In the genomic region with DNA sequence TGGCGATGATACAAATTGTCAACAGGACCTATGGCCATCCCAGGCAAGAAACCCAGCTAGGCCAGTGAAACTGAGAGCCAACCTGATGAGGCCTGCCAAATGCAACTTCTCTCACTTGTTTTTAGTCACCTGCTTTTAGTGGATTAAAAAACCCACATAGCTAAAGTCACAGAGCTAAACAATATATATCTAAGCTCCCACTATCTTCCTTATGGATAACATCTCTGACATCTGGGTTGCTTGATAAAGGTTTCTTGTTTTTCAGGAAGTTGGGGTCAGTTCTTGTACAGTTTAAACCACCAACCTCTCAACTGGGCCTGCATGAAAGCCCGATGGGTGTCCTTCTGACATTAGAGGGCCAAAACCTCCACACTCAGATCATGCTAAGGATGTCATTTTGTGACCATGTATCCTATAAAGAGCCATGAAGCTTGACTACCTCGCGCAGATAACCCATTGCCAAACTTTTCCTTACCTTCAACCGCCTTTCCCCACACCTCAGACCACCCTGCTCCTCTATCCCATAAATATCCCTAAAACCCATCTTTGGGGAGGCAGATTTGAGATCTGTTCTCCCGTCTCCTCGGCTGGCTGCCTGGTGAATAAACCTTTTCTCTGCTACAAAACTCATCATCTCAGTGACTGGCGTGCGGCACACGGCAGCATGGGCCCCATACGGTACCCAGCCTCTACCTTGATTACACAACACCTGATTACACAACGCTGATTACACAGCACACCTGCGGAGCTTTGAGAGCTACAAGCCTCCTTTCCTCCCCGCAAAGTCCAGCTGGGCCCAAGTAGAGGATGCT, we compare ENCODE assay signal across 8 cellular contexts. TPM values are rescaled to one million over a fixed set of nuclear protein-coding genes. Genes with fewer than 3 reads are reported as not detected.
DNase-seq lines count a peak whose midpoint lies in the region; ATAC-seq, FAIRE-seq and TF ChIP-seq lines count a peak whose summit lies in the region.

No MANE protein-coding gene starts in this region.

- intact Hi-C loops in endothelial cell of umbilical vein (cut with micrococcal nuclease) = loop anchor here (1.0 to 10.0 kb wide), 6 partner anchors 12 to 1923 kb away; a partner anchor contains a TSS

- H2AFZ ChIP-seq in endothelial cell of umbilical vein (ENCODE audit: low read depth, low read length) (peak overlapping the region; percentile 69), neural progenitor cell (replicated peaks) (peak overlapping the region; percentile 74)

- no peaks in the 10 kb centered on the region for H3K9me1 ChIP-seq in endothelial cell of umbilical vein (replicated peaks; ENCODE audit: control insufficient read depth, extremely low read depth, insufficient read depth, low read length)

- peaks cover 28% of the 10 kb centered on the region for H3F3A ChIP-seq in neural progenitor cell (ENCODE audit: low read depth)

- no peak for TF ChIP-seq CTCF in Peyer's patch (IDR thresholded peaks at IDR 0.05)
- TF ChIP-seq CTCF in endothelial cell of umbilical vein (IDR thresholded peaks at IDR 0.05; ENCODE audit: extremely low read depth in 1 of 2, insufficient read depth in 1 of 2, low read depth in 1 of 2, low read length in 2 of 2) = no peak
- TF ChIP-seq CTCF in neural progenitor cell (IDR thresholded peaks at IDR 0.05) = no peak
- no peak for TF ChIP-seq CTCF in GM20000 (IDR thresholded peaks at IDR 0.05; ENCODE audit: extremely low read depth, missing control alignments)

- peaks cover 24% of the 10 kb centered on the region for H3K4me1 Mint-ChIP-seq in neural progenitor cell

- no TSS peak for BruUV-seq in endothelial cell of umbilical vein (replicated peaks; lab: Mats Ljungman, UMichigan)

- H3K9me3 ChIP-seq in Peyer's patch (no peaks in the 10 kb centered on the region), endothelial cell of umbilical vein (replicated peaks; ENCODE audit: control insufficient read depth, insufficient read depth, low read length) (no peaks in the 10 kb centered on the region), neural progenitor cell (ENCODE audit: low read depth) (no peaks in the 10 kb centered on the region)

- no peaks in the 10 kb centered on the region for H4K20me1 ChIP-seq in endothelial cell of umbilical vein (replicated peaks; ENCODE audit: control insufficient read depth, extremely low read depth, insufficient read depth, low read length)
- peaks cover 32% of the 10 kb centered on the region for H4K20me1 ChIP-seq in neural progenitor cell (ENCODE audit: low read depth)

- ATAC-seq in HG02610 (IDR thresholded peaks at IDR 0.05; ENCODE audit: unreplicated experiment) = peak; percentile 1
- ATAC-seq in GM21360 (IDR thresholded peaks at IDR 0.05; ENCODE audit: unreplicated experiment) = no peak

- peak; percentile 46 for DNase-seq in COR-L47 (lab: John Stamatoyannopoulos, UW)
- peak in 1 of 3 donors; percentile 51 for DNase-seq in Peyer's patch
- DNase-seq in endothelial cell of umbilical vein (ENCODE audit: low read depth, low spot score) = peak; percentile 63
- no peak for DNase-seq in neural progenitor cell (ENCODE audit: low spot score)
- no peak for DNase-seq in GM20000 (ENCODE audit: low spot score)
- DNase-seq in NCI-H128 (lab: John Stamatoyannopoulos, UW; ENCODE audit: unreplicated experiment) = no peak

- CTCF ChIA-PET in endothelial cell of umbilical vein (lab: Charles Lee) = interaction anchor here (0.6 to 5.7 kb wide), 7 partner anchors 9 to 387 kb away, joined by 3 to 51 read pairs (median 4); no protein-coding TSS in a partner anchor

- no peaks in the 10 kb centered on the region for H3K27me3 ChIP-seq in Peyer's patch
- no peaks in the 10 kb centered on the region for H3K27me3 ChIP-seq in endothelial cell of umbilical vein (ENCODE audit: control insufficient read depth in 2 of 2, insufficient read depth in 2 of 2, low read length in 2 of 2)
- peaks cover 5% of the 10 kb centered on the region for H3K27me3 ChIP-seq in neural progenitor cell

- H3K36me3 ChIP-seq in Peyer's patch = no peaks in the 10 kb centered on the region
- H3K36me3 ChIP-seq in endothelial cell of umbilical vein (ENCODE audit: control insufficient read depth in 2 of 2, extremely low read depth in 1 of 2, insufficient read depth in 2 of 2, low read length in 2 of 2) = no peaks in the 10 kb centered on the region
- H3K36me3 ChIP-seq in neural progenitor cell = no peaks in the 10 kb centered on the region

- peaks cover 3% of the 10 kb centered on the region for H3K36me3 Mint-ChIP-seq in neural progenitor cell

- H3K27ac Mint-ChIP-seq in neural progenitor cell = no peak overlapping the region

- dilution Hi-C loops in endothelial cell of umbilical vein (cut with MboI; ENCODE audit: extremely low pct_ligation_motif_present, low sequenced_read_pairs) = no loop called here

- H3K4me2 ChIP-seq in endothelial cell of umbilical vein (ENCODE audit: insufficient read depth, low read length) = peak overlapping the region; percentile 73
- H3K4me2 ChIP-seq in neural progenitor cell = peak overlapping the region; percentile 68

- FAIRE-seq in endothelial cell of umbilical vein (lab: Jason Lieb, UNC) = no peak

- peak overlapping the region; percentile 99 for H3K4me3 Mint-ChIP-seq in neural progenitor cell

- no peaks in the 10 kb centered on the region for H3K9me3 Mint-ChIP-seq in neural progenitor cell

- H3K79me2 ChIP-seq in endothelial cell of umbilical vein (ENCODE audit: control insufficient read depth, insufficient read depth, low read length) (peaks cover 32% of the 10 kb centered on the region), neural progenitor cell (ENCODE audit: low read depth) (peaks cover 40% of the 10 kb centered on the region)

- H3K9ac ChIP-seq in endothelial cell of umbilical vein (replicated peaks; ENCODE audit: extremely low read depth, insufficient read depth, low read length) (peak overlapping the region; percentile 40), neural progenitor cell (no peak overlapping the region)

- POLR2A ChIA-PET in endothelial cell of umbilical vein (lab: Charles Lee) = no interaction called here

- peaks cover 2% of the 10 kb centered on the region for H3K27me3 Mint-ChIP-seq in neural progenitor cell (ENCODE audit: insufficient read depth, low read depth)

- H3K4me1 ChIP-seq in Peyer's patch = peaks cover 0 to 13% (median 7%) of the 10 kb centered on the region in 4 donors
- peaks cover 36% of the 10 kb centered on the region for H3K4me1 ChIP-seq in endothelial cell of umbilical vein (ENCODE audit: control insufficient read depth, extremely low read depth, insufficient read depth, low read length)
- no peaks in the 10 kb centered on the region for H3K4me1 ChIP-seq in neural progenitor cell

- H3K27ac ChIP-seq in Peyer's patch (peak overlapping the region; percentile 75 to 93 (median 87)), endothelial cell of umbilical vein (ENCODE audit: insufficient read depth, low read depth, low read length) (peak overlapping the region; percentile 91), neural progenitor cell (no peak overlapping the region)

- TF ChIP-seq POLR2A in Peyer's patch (IDR thresholded peaks at IDR 0.05) (no peak), endothelial cell of umbilical vein (IDR thresholded peaks at IDR 0.05; ENCODE audit: low read depth, low read length) (no peak)

- peak overlapping the region; percentile 68 to 99 (median 94) for H3K4me3 ChIP-seq in Peyer's patch
- H3K4me3 ChIP-seq in endothelial cell of umbilical vein (replicated peaks in 1 of 3; ENCODE audit: insufficient read depth in 1 of 3, low read depth in 1 of 3, low read length in 3 of 3) = peak overlapping the region in 1 of 3 experiments; percentile 91
- H3K4me3 ChIP-seq in neural progenitor cell = peak overlapping the region; percentile 70

TF ChIP-seq in endothelial cell of umbilical vein, 7 proteins besides CTCF, POLR2A, EP300 and RAD21:
- TF ChIP-seq JUN (IDR thresholded peaks at IDR 0.05; ENCODE audit: borderline replicate concordance, insufficient read depth, insufficient read length, low read depth) (no peak), MYC (IDR thresholded peaks at IDR 0.05; ENCODE audit: low read depth, low read length) (no peak), EZH2 (IDR thresholded peaks at IDR 0.05; ENCODE audit: borderline replicate concordance, low read depth, low read length, severe bottlenecking) (no peak), FOS (IDR thresholded peaks at IDR 0.05; ENCODE audit: borderline replicate concordance, insufficient read depth, low read length) (no peak), POLR2AphosphoS5 (IDR thresholded peaks at IDR 0.05; ENCODE audit: insufficient read depth, low read depth, low read length) (no peak), GATA2 (IDR thresholded peaks at IDR 0.05; ENCODE audit: insufficient read depth, insufficient read length, low read depth, low read length) (no peak)
- TF ChIP-seq, protein P1, sequence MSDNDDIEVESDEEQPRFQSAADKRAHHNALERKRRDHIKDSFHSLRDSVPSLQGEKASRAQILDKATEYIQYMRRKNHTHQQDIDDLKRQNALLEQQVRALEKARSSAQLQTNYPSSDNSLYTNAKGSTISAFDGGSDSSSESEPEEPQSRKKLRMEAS (IDR thresholded peaks at IDR 0.05; ENCODE audit: insufficient read depth, insufficient read length) = no peak
TF ChIP-seq in endothelial cell of umbilical vein: peak in this region for 0.

RNA-seq across cellular contexts. Expression of a gene that starts 0.8 kb away (rescaled TPM):
- total RNA-seq in Peyer's patch (10 to 100 TPM; 17.3 to 26.2 (median 18.2) TPM), endothelial cell of umbilical vein (21.4 and 31.3 TPM in 2 replicates), neural progenitor cell (ENCODE audit: low replicate concordance) (26.4 and 30.4 TPM in 2 replicates)
- polyA plus RNA-seq in endothelial cell of umbilical vein = 13.5 and 17.1 TPM in 2 replicates
- 18.3 and 20.0 TPM in 2 replicates for polyA plus RNA-seq in endothelial cell of umbilical vein (2011; cell fraction: cytosol; rRNA removed)
- 8.8 and 12.0 TPM in 2 replicates for polyA plus RNA-seq in endothelial cell of umbilical vein (2011; cell fraction: nucleus; rRNA removed)
- 22.9 and 30.7 TPM in 2 replicates for polyA plus RNA-seq in endothelial cell of umbilical vein (2012)
- 14.2 and 17.9 TPM in 2 replicates for polyA minus RNA-seq in endothelial cell of umbilical vein
- polyA minus RNA-seq in endothelial cell of umbilical vein (2011; cell fraction: cytosol; rRNA and poly(A)+ RNA removed) = 14.6 TPM
- 13.0 and 16.7 TPM in 2 replicates for polyA minus RNA-seq in endothelial cell of umbilical vein (2011; cell fraction: nucleus; rRNA and poly(A)+ RNA removed)

Comparison
In these comparisons a context has a peak if more than half of its experiments do, and no peak if none do; other contexts are left out.
1. DNase-seq: peak in COR-L47 (single experiment) and endothelial cell of umbilical vein (single experiment); none in neural progenitor cell (single experiment), GM20000 (single experiment) and NCI-H128 (single experiment).